Comparison of ENCODE assay signal across 12 cellular contexts in the genomic region with DNA sequence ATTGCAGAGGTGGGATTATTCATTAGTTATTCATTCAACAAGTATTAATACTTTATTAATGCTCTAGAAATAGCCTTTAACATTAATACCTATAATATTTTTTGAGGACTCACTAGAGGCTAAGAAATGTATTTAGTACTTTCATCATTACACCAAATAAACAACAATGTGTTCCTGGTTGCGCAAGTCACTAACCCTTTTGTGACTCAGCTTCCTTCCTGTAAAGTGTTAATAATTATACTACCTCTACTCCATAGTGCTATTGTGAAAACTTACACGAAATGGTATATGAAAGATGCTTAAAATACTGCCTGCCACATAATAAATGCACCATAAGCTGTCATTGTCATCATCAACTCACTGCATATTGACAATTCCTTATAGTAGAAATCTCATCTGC.
DNase-seq lines count a peak whose midpoint lies in the region; ATAC-seq, FAIRE-seq and TF ChIP-seq lines count a peak whose summit lies in the region.
"Had no signal": no experiment of that assay in that cellular context is flagged by ENCODE, and none has a peak within 500 bp of the region (broad histone marks: within the 10 kb centered on the region; RNA-seq: fewer than 3 reads in every experiment).

No MANE protein-coding gene starts in this region.

- no peaks in the 10 kb centered on the region for H3K36me3 ChIP-seq in bronchial epithelial cell (ENCODE audit: control insufficient read depth, insufficient read depth, low read length)
- H3K36me3 ChIP-seq: pancreas had no signal

- peak; percentile 13 for DNase-seq in HS-5 (ENCODE audit: low read depth)
- DNase-seq in bronchial epithelial cell (ENCODE audit: low read depth): peak; percentile 89
- DNase-seq in pulmonary artery endothelial cell (ENCODE audit: low read depth, low spot score): peak; percentile 46
- DNase-seq in activated T-cell treated with anti-CD3 and anti-CD28 coated beads, Interleukin-2, amount 50 U/mL, for 1 hour: no peak
- DNase-seq in OCI-M1 (lab: John Stamatoyannopoulos, UW): no peak
- DNase-seq: activated CD8-positive, alpha-beta T cell treated with anti-CD3 and anti-CD28 coated beads, Interleukin-2, amount 10 ng/mL, durations not matched to agents 7 days and 5 days; KBM-7; NCI-H446 treated with DMSO at 0.1 percent for 48 hours; pancreas had no signal

- no peak overlapping the region for H3K4me3 ChIP-seq in bronchial epithelial cell (ENCODE audit: low read depth, low read length)
- H3K4me3 ChIP-seq: pancreas had no signal

- peak; percentile 64 for ATAC-seq in GM19463 (IDR thresholded peaks at IDR 0.05; ENCODE audit: unreplicated experiment)
- no peak for ATAC-seq in GM18867 (IDR thresholded peaks at IDR 0.05; ENCODE audit: unreplicated experiment)
- ATAC-seq: activated CD8-positive, alpha-beta T cell treated with anti-CD3 and anti-CD28 coated beads, Interleukin-2, amount 10 ng/mL, durations not matched to agents 7 days and 5 days; left lobe of liver had no signal

- no peaks in the 10 kb centered on the region for H3K27me3 ChIP-seq in bronchial epithelial cell (ENCODE audit: control insufficient read depth, insufficient read depth, low read length)
- H3K27me3 ChIP-seq: pancreas had no signal

- no peak for FAIRE-seq in bronchial epithelial cell (lab: Jason Lieb, UNC)

- TF ChIP-seq CTCF in bronchial epithelial cell (IDR thresholded peaks at IDR 0.05; ENCODE audit: insufficient read depth, low read length, severe bottlenecking): no peak

Comparison
In these comparisons a context has a peak if more than half of its experiments do, and no peak if none do; other contexts are left out.
1. DNase-seq: peak in HS-5 (single experiment), bronchial epithelial cell (single experiment) and pulmonary artery endothelial cell (single experiment); none in activated T-cell treated with anti-CD3 and anti-CD28 coated beads, Interleukin-2, amount 50 U/mL, for 1 hour (single experiment) and OCI-M1 (single experiment).